In the genomic region with DNA sequence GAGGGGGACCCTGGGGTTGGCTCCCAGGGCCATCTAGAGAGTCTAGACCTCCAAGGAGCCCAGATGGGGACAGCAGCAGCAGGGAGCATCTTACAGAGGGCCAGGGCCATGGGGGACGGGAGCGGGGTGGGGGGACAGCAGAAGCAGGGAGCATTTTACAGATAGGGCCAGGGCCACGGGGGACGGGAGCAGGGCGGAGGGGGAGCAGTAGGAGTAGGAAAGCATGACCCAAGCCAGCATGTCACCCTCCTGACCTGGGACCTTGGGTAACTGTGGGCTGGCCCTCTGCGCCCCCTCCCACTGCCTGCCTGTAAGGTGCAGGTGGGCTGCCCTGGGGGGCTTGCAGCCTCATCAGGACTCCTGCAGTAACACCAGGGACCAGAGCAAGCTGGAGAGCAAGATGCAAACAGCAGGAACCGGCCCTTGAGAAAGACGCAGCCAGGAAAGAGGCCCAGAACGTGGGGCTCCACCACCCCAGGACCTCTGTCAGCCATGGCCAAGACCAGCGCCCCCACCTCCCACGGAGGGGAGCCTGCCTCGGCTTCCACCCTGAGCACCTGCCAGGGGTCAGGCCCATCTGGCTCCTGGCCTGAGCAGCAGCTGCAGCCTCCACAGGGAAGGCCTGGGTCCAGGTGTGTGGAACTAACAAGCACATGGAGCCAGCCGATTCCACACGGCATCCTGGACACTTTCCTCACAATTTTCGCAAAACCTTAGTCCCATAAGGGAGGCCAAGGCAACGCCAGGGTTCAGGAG, we compare ENCODE assay signal across 10 cellular contexts. TPM values are rescaled to one million over a fixed set of nuclear protein-coding genes. Genes with fewer than 3 reads are reported as not detected.
DNase-seq lines count a peak whose midpoint lies in the region; ATAC-seq and TF ChIP-seq lines count a peak whose summit lies in the region.
"Had no signal": no experiment of that assay in that cellular context is flagged by ENCODE, and none has a peak within 500 bp of the region (broad histone marks: within the 10 kb centered on the region; RNA-seq: fewer than 3 reads in every experiment).

No MANE protein-coding gene starts in this region.

- peaks cover 11% of the 10 kb centered on the region for H3K23me2 ChIP-seq in H9 (ENCODE audit: insufficient read length, low read depth, low read length, poor library complexity, severe bottlenecking)

- no peak overlapping the region for H3K9ac ChIP-seq in H9 (ENCODE audit: extremely low read depth, insufficient read length, low read length)
- peak overlapping the region; percentile 93 for H3K9ac ChIP-seq in mesenchymal stem cell (ENCODE audit: low read length)

- H3K4me3 Mint-ChIP-seq in H9, result peak overlapping the region; percentile 78 to 81
- peak overlapping the region; percentile 96 for H3K4me3 Mint-ChIP-seq in activated naive CD8-positive, alpha-beta T cell treated with anti-CD3 and anti-CD28 coated beads, Interleukin-2, amount 50 U/mL, for 24 hours

- no peak for TF ChIP-seq CTCF in H9 (conservative IDR thresholded peaks at IDR 0.05)

- H3K4ac ChIP-seq in H9 (ENCODE audit: low read depth, low read length), result no peak overlapping the region
- no peak overlapping the region for H3K4ac ChIP-seq in mesenchymal stem cell (ENCODE audit: low read depth in 1 of 2, low read length in 2 of 2)

- no peak overlapping the region for H3K56ac ChIP-seq in H9 (ENCODE audit: insufficient read length, low read depth, low read length)

- no peak overlapping the region for H2BK120ac ChIP-seq in H9 (ENCODE audit: low read depth, low read length, poor library complexity, severe bottlenecking)
- no peak overlapping the region for H2BK120ac ChIP-seq in mesenchymal stem cell (ENCODE audit: low read depth, low read length)

- no peak overlapping the region; a peak in 1 of 7 replicates for H3K27ac Mint-ChIP-seq in H9
- H3K27ac Mint-ChIP-seq in activated naive CD8-positive, alpha-beta T cell treated with anti-CD3 and anti-CD28 coated beads, Interleukin-2, amount 50 U/mL, for 24 hours, result peak overlapping the region; percentile 82

- DNase-seq in H9, result no peak
- DNase-seq in activated naive CD8-positive, alpha-beta T cell treated with anti-CD3 and anti-CD28 coated beads, Interleukin-2, amount 50 U/mL, for 24 hours, result no peak
- no peak for DNase-seq in mesenchymal stem cell
- no peak for DNase-seq in ureter (ENCODE audit: low spot score)
- no peak for DNase-seq in HuH-7.5 (ENCODE audit: low spot score)
- DNase-seq: NCI-H526; stimulated activated CD4-positive, alpha-beta T cell treated with anti-CD3 and anti-CD28 coated beads, Interleukin-4, amount 100 ng/mL, for 4 hours had no signal

- H3K9me3 Mint-ChIP-seq in H9, result no peaks in the 10 kb centered on the region; a peak in 1 of 5 replicates
- no peaks in the 10 kb centered on the region for H3K9me3 Mint-ChIP-seq in activated naive CD8-positive, alpha-beta T cell treated with anti-CD3 and anti-CD28 coated beads, Interleukin-2, amount 50 U/mL, for 24 hours

- H3K79me1 ChIP-seq in H9 (ENCODE audit: insufficient read depth, low read depth, low read length, poor library complexity, severe bottlenecking) (peaks cover 24% of the 10 kb centered on the region), mesenchymal stem cell (replicated peaks; ENCODE audit: low read length, poor library complexity, severe bottlenecking) (peaks cover 13% of the 10 kb centered on the region)

- no peak overlapping the region for H4K5ac ChIP-seq in H9 (ENCODE audit: insufficient read length, low read depth, low read length)

- H3K4me1 Mint-ChIP-seq in H9, result peaks cover 22 to 36% of the 10 kb centered on the region in 2 experiments
- H3K4me1 Mint-ChIP-seq in activated naive CD8-positive, alpha-beta T cell treated with anti-CD3 and anti-CD28 coated beads, Interleukin-2, amount 50 U/mL, for 24 hours, result peaks cover 47% of the 10 kb centered on the region

- H2BK15ac ChIP-seq in H9 (ENCODE audit: low read depth, low read length) (no peak overlapping the region), mesenchymal stem cell (ENCODE audit: low read depth, poor library complexity, severe bottlenecking) (no peak overlapping the region)

- no CpG with 5 or more reads among the region's 16 CpGs for WGBS in H9 (ENCODE audit: extremely low coverage, insufficient read length, low lambda C conversion rate)
- WGBS in mesenchymal stem cell, result 92% methylated on average over 16 of the region's 16 CpGs

- H2BK12ac ChIP-seq in H9 (ENCODE audit: insufficient read length, low read depth, low read length) (no peak overlapping the region), mesenchymal stem cell (ENCODE audit: low read length in 2 of 2) (no peak overlapping the region)

- H4K8ac ChIP-seq in H9 (replicated peaks; ENCODE audit: insufficient read length, low read depth, low read length), result no peak overlapping the region
- H4K8ac ChIP-seq in mesenchymal stem cell (ENCODE audit: low read length), result peak overlapping the region; percentile 19

- no peak overlapping the region; the same call in 1 of the 2 replicates for H3K14ac ChIP-seq in H9 (ENCODE audit: insufficient read depth, low read length)
- H3K14ac ChIP-seq in mesenchymal stem cell (ENCODE audit: low read length in 2 of 2), result no peak overlapping the region

- H2AFZ ChIP-seq in ACC112 (ENCODE audit: low read length, unreplicated experiment) (no peak overlapping the region), H9 (ENCODE audit: low read length) (no peak overlapping the region), mesenchymal stem cell (ENCODE audit: low read depth, low read length) (no peak overlapping the region)

- no peak overlapping the region for H2BK5ac ChIP-seq in H9 (ENCODE audit: insufficient read length, low read length)
- H2BK5ac ChIP-seq in mesenchymal stem cell (ENCODE audit: low read depth, low read length, poor library complexity, severe bottlenecking), result no peak overlapping the region

- H3K36me3 ChIP-seq in ACC112 (ENCODE audit: insufficient read depth, low read length) (0 out of 2 replicates have a peak, but pooled peaks cover 4% of the 10 kb centered on the region), mesenchymal stem cell (ENCODE audit: control insufficient read depth in 1 of 2, insufficient read depth in 2 of 2, low read depth in 1 of 2, low read length in 2 of 2) (peaks cover 11 to 51% of the 10 kb centered on the region in 2 experiments)

- H3K36me3 Mint-ChIP-seq in H9 (ENCODE audit: insufficient read depth in 1 of 3, low read depth in 3 of 3), result peaks cover 8 to 19% (median 15%) of the 10 kb centered on the region in 3 experiments
- H3K36me3 Mint-ChIP-seq in activated naive CD8-positive, alpha-beta T cell treated with anti-CD3 and anti-CD28 coated beads, Interleukin-2, amount 50 U/mL, for 24 hours (ENCODE audit: low read depth), result peaks cover 24% of the 10 kb centered on the region

- H3K79me2 ChIP-seq in ACC112 (ENCODE audit: control insufficient read depth, insufficient read depth, low read length, unreplicated experiment) (peaks cover 74% of the 10 kb centered on the region), H9 (ENCODE audit: insufficient read depth, low read length) (peaks cover 26% of the 10 kb centered on the region; the same call in 1 of the 2 replicates)

- H3K9me3 ChIP-seq in H9 (ENCODE audit: control insufficient read depth, low read depth, low read length) (no peaks in the 10 kb centered on the region), mesenchymal stem cell (ENCODE audit: control insufficient read depth, low read length) (no peaks in the 10 kb centered on the region)

- H2BK20ac ChIP-seq in H9 (ENCODE audit: low read depth, low read length, poor library complexity, severe bottlenecking), result no peak overlapping the region

- peaks cover 28% of the 10 kb centered on the region for H3K4me1 ChIP-seq in ACC112 (ENCODE audit: control insufficient read depth, insufficient read depth, low read length, unreplicated experiment)
- peaks cover 6% of the 10 kb centered on the region; the same call in 1 of the 2 replicates for H3K4me1 ChIP-seq in H9 (ENCODE audit: insufficient read depth, low read length)
- H3K4me1 ChIP-seq in mesenchymal stem cell (ENCODE audit: control insufficient read depth, insufficient read depth, low read depth, low read length), result peaks cover 57% of the 10 kb centered on the region

- H3K4me3 ChIP-seq in ACC112 (ENCODE audit: low read depth, low read length), result peak overlapping the region; percentile 83
- H3K4me3 ChIP-seq in mesenchymal stem cell (ENCODE audit: insufficient read depth in 1 of 2, low read depth in 1 of 2, low read length in 2 of 2), result peak overlapping the region in 1 of 2 experiments; percentile 91

- H3T11ph ChIP-seq in H9 (ENCODE audit: low read length), result no peak overlapping the region

- no peaks in the 10 kb centered on the region for H4K20me1 ChIP-seq in H9 (ENCODE audit: control insufficient read depth, insufficient read depth, insufficient read length)

- H3K27ac ChIP-seq in ACC112 (ENCODE audit: low read depth, low read length), result peak overlapping the region; percentile 68
- H3K27ac ChIP-seq in H9 (ENCODE audit: insufficient read length, low read depth, low read length), result no peak overlapping the region
- H3K27ac ChIP-seq in mesenchymal stem cell (ENCODE audit: low read length, poor library complexity, severe bottlenecking), result no peak overlapping the region

- H3K4me2 ChIP-seq in H9 (ENCODE audit: insufficient read depth, insufficient read length, low read length) (no peak overlapping the region), mesenchymal stem cell (ENCODE audit: low read length, poor library complexity, severe bottlenecking) (no peak overlapping the region)

- no peak overlapping the region for H3K18ac ChIP-seq in H9 (ENCODE audit: insufficient read length, low read depth, low read length)
- H3K18ac ChIP-seq in mesenchymal stem cell (ENCODE audit: low read depth in 1 of 2, low read length in 2 of 2), result no peak overlapping the region

- no peak overlapping the region for H2AK5ac ChIP-seq in H9 (ENCODE audit: insufficient read length, low read length)
- H2AK5ac ChIP-seq in mesenchymal stem cell (ENCODE audit: low read length, severe bottlenecking), result no peak overlapping the region

- no peak for ATAC-seq in activated naive CD8-positive, alpha-beta T cell treated with anti-CD3 and anti-CD28 coated beads, Interleukin-2, amount 50 U/mL, for 24 hours
- ATAC-seq in GM18907 (IDR thresholded peaks at IDR 0.05; ENCODE audit: unreplicated experiment) (no peak), GM21515 (IDR thresholded peaks at IDR 0.05; ENCODE audit: unreplicated experiment) (no peak)

- no peak overlapping the region for H4K91ac ChIP-seq in H9 (ENCODE audit: insufficient read length, low read depth, low read length)
- H4K91ac ChIP-seq in mesenchymal stem cell (ENCODE audit: low read length), result no peak overlapping the region

- H3K27me3 ChIP-seq in ACC112 (ENCODE audit: insufficient read depth, low read length) (no peaks in the 10 kb centered on the region), H9 (ENCODE audit: insufficient read depth, low read length) (no peaks in the 10 kb centered on the region), mesenchymal stem cell (ENCODE audit: control insufficient read depth in 1 of 2, insufficient read depth in 1 of 2, low read length in 2 of 2) (no peaks in the 10 kb centered on the region)

- no peaks in the 10 kb centered on the region; the same call in 1 of the 2 replicates for H3K27me3 Mint-ChIP-seq in H9 (ENCODE audit: low read depth)
- H3K27me3 Mint-ChIP-seq in activated naive CD8-positive, alpha-beta T cell treated with anti-CD3 and anti-CD28 coated beads, Interleukin-2, amount 50 U/mL, for 24 hours, result no peaks in the 10 kb centered on the region

- H3K23ac ChIP-seq in H9 (ENCODE audit: insufficient read length, low read depth, low read length), result no peak overlapping the region
- peak overlapping the region in 1 of 2 experiments; percentile 5 for H3K23ac ChIP-seq in mesenchymal stem cell (ENCODE audit: low read length in 2 of 2)

RNA-seq across cellular contexts. Expression of gene ZNF598, which starts 2.4 kb away (rescaled TPM):
- total RNA-seq in H9 (2021), result 64.2 and 70.9 TPM in 2 replicates
- polyA plus RNA-seq in mesenchymal stem cell (2013, experiment 1 of 2), result 23.8 TPM
- polyA plus RNA-seq in mesenchymal stem cell (2013, experiment 2 of 2), result 21.1 TPM
- 46.4 TPM for total RNA-seq in ureter

RNA-seq across cellular contexts. Expression of gene NPW, which starts 12.3 kb away (rescaled TPM):
- total RNA-seq in H9 (2021), result 7.1 and 10.2 TPM in 2 replicates
- polyA plus RNA-seq in mesenchymal stem cell (2013, experiment 1 of 2), result 0.59 TPM
- polyA plus RNA-seq in mesenchymal stem cell (2013, experiment 2 of 2), result 0.71 TPM
- not detected for total RNA-seq in ureter

RNA-seq across cellular contexts. Expression of gene SYNGR3, which starts 17.5 kb away (rescaled TPM):
- 11.9 and 12.1 TPM in 2 replicates for total RNA-seq in H9 (2021)
- 0.48 TPM for polyA plus RNA-seq in mesenchymal stem cell (2013, experiment 1 of 2)
- polyA plus RNA-seq in mesenchymal stem cell (2013, experiment 2 of 2), result 0.55 TPM
- total RNA-seq in ureter, result 0.86 TPM

RNA-seq across cellular contexts. Expression of gene NHERF2, which starts 19.4 kb away (rescaled TPM):
- total RNA-seq in H9 (2021), result 15.3 and 18.4 TPM in 2 replicates
- polyA plus RNA-seq in mesenchymal stem cell (2013, experiment 1 of 2), result 64.6 TPM
- polyA plus RNA-seq in mesenchymal stem cell (2013, experiment 2 of 2), result 62.5 TPM
- total RNA-seq in ureter, result 106 TPM

RNA-seq across cellular contexts. Expression of gene GFER, which starts 23.3 kb away (rescaled TPM):
- 49.1 and 50.4 TPM in 2 replicates for total RNA-seq in H9 (2021)
- polyA plus RNA-seq in mesenchymal stem cell (2013, experiment 1 of 2), result 33.5 TPM
- polyA plus RNA-seq in mesenchymal stem cell (2013, experiment 2 of 2), result 32.2 TPM
- total RNA-seq in ureter, result 16.5 TPM
